9 cellular contexts compared by ENCODE assay signal in the genomic region with DNA sequence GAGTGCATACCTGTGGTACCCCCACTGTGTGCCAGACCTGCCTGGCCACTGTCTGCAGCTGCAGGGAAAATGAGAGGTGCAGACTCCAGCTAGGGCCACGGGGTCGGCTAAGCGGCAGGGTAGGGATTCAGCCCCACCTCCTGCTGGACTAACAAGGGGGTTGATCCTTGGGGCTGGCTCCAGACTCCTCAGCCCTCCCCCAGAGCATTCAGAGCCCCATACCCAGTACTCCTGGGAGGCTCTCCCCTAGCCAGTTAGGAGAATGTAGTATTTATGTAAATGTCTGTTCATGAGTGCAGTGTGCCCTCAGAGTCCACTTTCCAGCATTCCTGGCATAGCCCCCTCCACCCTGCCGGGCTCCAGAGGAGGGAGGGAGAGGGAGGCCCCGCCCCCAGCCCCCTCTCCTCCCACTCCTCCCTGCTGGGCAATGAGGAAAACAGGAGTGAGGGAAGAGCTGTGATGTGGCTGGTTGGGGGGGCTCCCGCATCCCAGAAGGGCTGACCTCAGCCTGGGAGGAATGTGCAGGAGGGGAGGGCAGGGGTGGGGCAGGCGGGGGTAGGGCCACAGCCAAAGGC. TPM values are rescaled to one million over a fixed set of nuclear protein-coding genes. Genes with fewer than 3 reads are reported as not detected.
DNase-seq lines count a peak whose midpoint lies in the region; ATAC-seq, FAIRE-seq and TF ChIP-seq lines count a peak whose summit lies in the region.
"Had no signal": no experiment of that assay in that cellular context is flagged by ENCODE, and none has a peak within 500 bp of the region (broad histone marks: within the 10 kb centered on the region; RNA-seq: fewer than 3 reads in every experiment).

No MANE protein-coding gene starts in this region.

- DNase-seq in H54 (ENCODE audit: insufficient read length, low spot score) (peak; percentile 92), amygdala (lab: John Stamatoyannopoulos, UW) (peak in 50 of 56 donors; percentile 20 to 86 (median 68)), left ventricle myocardium inferior (peak; percentile 78), NCI-H1694 (lab: John Stamatoyannopoulos, UW) (no peak), COLO668 (lab: John Stamatoyannopoulos, UW; ENCODE audit: unreplicated experiment) (no peak), D341Med (ENCODE audit: low spot score) (no peak)

- TF ChIP-seq POLR2A in H54 (IDR thresholded peaks at IDR 0.05; ENCODE audit: low read depth, low read length) (no peak), GM18505 (IDR thresholded peaks at IDR 0.05; ENCODE audit: borderline replicate concordance, extremely low read depth, insufficient read depth, insufficient read length) (no peak)

- H3K4me1 ChIP-seq in left ventricle myocardium inferior (peaks cover 81% of the 10 kb centered on the region), rectal smooth muscle tissue (ENCODE audit: control insufficient read depth, insufficient read depth, low read length) (peaks cover 60% of the 10 kb centered on the region)

- FAIRE-seq in H54 (lab: Jason Lieb, UNC) = no peak

- H3K36me3 ChIP-seq in left ventricle myocardium inferior (no peaks in the 10 kb centered on the region), rectal smooth muscle tissue (ENCODE audit: control insufficient read depth, insufficient read depth, low read length) (no peaks in the 10 kb centered on the region)

- H3K27me3 ChIP-seq in left ventricle myocardium inferior (ENCODE audit: low read depth) (no peaks in the 10 kb centered on the region), rectal smooth muscle tissue (ENCODE audit: control insufficient read depth, insufficient read depth, low read length) (peaks cover 3% of the 10 kb centered on the region)

- peak overlapping the region; percentile 23 for H3K4me3 ChIP-seq in left ventricle myocardium inferior
- H3K4me3 ChIP-seq in rectal smooth muscle tissue (ENCODE audit: low read length) = peak overlapping the region; percentile 10

- intact Hi-C loops in left ventricle myocardium inferior (cut with micrococcal nuclease) = no loop called here

- H3K9ac ChIP-seq in rectal smooth muscle tissue (ENCODE audit: low read length) = peak overlapping the region; percentile 36

- H3K27ac ChIP-seq in left ventricle myocardium inferior (replicated peaks) (peak overlapping the region; percentile 99), rectal smooth muscle tissue (ENCODE audit: low read depth, low read length) (peak overlapping the region; percentile 97)

- no peaks in the 10 kb centered on the region for H3K9me3 ChIP-seq in left ventricle myocardium inferior (replicated peaks)

- no peak for ATAC-seq in GM18505 (IDR thresholded peaks at IDR 0.05; ENCODE audit: unreplicated experiment)

- TF ChIP-seq CTCF in left ventricle myocardium inferior (IDR thresholded peaks at IDR 0.05; ENCODE audit: borderline replicate concordance) = no peak

RNA-seq across cellular contexts. Expression of a gene that starts 4.5 kb away (rescaled TPM):
- 23.2 TPM for total RNA-seq in left ventricle myocardium inferior

RNA-seq across cellular contexts. Expression of a gene that starts 14.4 kb away (rescaled TPM):
- 27.7 TPM for total RNA-seq in left ventricle myocardium inferior
- total RNA-seq: mononuclear cell had no signal

RNA-seq across cellular contexts. Expression of a gene that starts 27.8 kb away (rescaled TPM):
- total RNA-seq in left ventricle myocardium inferior = 54.9 TPM

RNA-seq across cellular contexts. Expression of a gene that starts 28.5 kb away (rescaled TPM):
- total RNA-seq in left ventricle myocardium inferior = 118 TPM

RNA-seq across cellular contexts. Expression of a gene that starts 34.7 kb away (rescaled TPM):
- total RNA-seq in left ventricle myocardium inferior = 1.2 TPM

Comparison
In these comparisons a context has a peak if more than half of its experiments do, and no peak if none do; other contexts are left out.
1. DNase-seq: peak in H54 (single experiment), amygdala (50 of 56) and left ventricle myocardium inferior (single experiment); none in NCI-H1694 (single experiment), COLO668 (single experiment) and D341Med (single experiment).